Comparison of ENCODE assay signal across 11 cellular contexts in genomic region chr6:107741191-107741680, GRCh38.
DNase-seq lines count a peak whose midpoint lies in the region; ATAC-seq and TF ChIP-seq lines count a peak whose summit lies in the region.
"Had no signal": no experiment of that assay in that cellular context is flagged by ENCODE, and none has a peak within 500 bp of the region (broad histone marks: within the 10 kb centered on the region; RNA-seq: fewer than 3 reads in every experiment).

No MANE protein-coding gene starts in this region.

- H3K9ac ChIP-seq in OCI-LY1 (ENCODE audit: low read length) = peak overlapping the region; percentile 38; the same call in 1 of the 2 replicates
- H3K9ac ChIP-seq in endodermal cell (ENCODE audit: extremely low read depth, low read length, poor library complexity, severe bottlenecking) = no peak overlapping the region

- no peaks in the 10 kb centered on the region for H4K20me1 ChIP-seq in OCI-LY1 (ENCODE audit: insufficient read depth, low read length)

- no peaks in the 10 kb centered on the region for H3K9me2 ChIP-seq in OCI-LY1 (ENCODE audit: low read depth, low read length)

- H3K9me3 Mint-ChIP-seq in activated CD8-positive, alpha-beta memory T cell treated with anti-CD3 and anti-CD28 coated beads, Interleukin-2, amount 10 ng/mL, durations not matched to agents 7 days and 5 days (ENCODE audit: low read depth) = no peaks in the 10 kb centered on the region
- no peaks in the 10 kb centered on the region for H3K9me3 Mint-ChIP-seq in effector memory CD8-positive, alpha-beta T cell
- H3K9me3 Mint-ChIP-seq in stimulated activated naive CD8-positive, alpha-beta T cell treated with anti-CD3 and anti-CD28 coated beads, Interleukin-15, amount 100 ng/mL, for 72 hours = no peaks in the 10 kb centered on the region
- no peaks in the 10 kb centered on the region for H3K9me3 Mint-ChIP-seq in endodermal cell
- H3K9me3 Mint-ChIP-seq: nephron had no signal

- H3K27ac ChIP-seq in OCI-LY1 (ENCODE audit: low read depth, low read length, poor library complexity, severe bottlenecking) = no peak overlapping the region
- H3K27ac ChIP-seq in endodermal cell (ENCODE audit: low read depth, low read length) = no peak overlapping the region
- H3K27ac ChIP-seq: foreskin keratinocyte had no signal

- H3F3A ChIP-seq in OCI-LY1 (ENCODE audit: insufficient read depth, low read length) = no peaks in the 10 kb centered on the region

- no peaks in the 10 kb centered on the region for H3K36me3 ChIP-seq in OCI-LY1 (ENCODE audit: insufficient read depth, low read length)
- H3K36me3 ChIP-seq in endodermal cell (ENCODE audit: control insufficient read depth, insufficient read depth, low read length) = no peaks in the 10 kb centered on the region

- peak; percentile 25 for ATAC-seq in activated CD8-positive, alpha-beta memory T cell treated with anti-CD3 and anti-CD28 coated beads, Interleukin-2, amount 10 ng/mL, durations not matched to agents 7 days and 5 days
- ATAC-seq in effector memory CD8-positive, alpha-beta T cell (replicated peaks) = peak; percentile 5
- ATAC-seq in stimulated activated naive CD8-positive, alpha-beta T cell treated with anti-CD3 and anti-CD28 coated beads, Interleukin-15, amount 100 ng/mL, for 72 hours = peak; percentile 35
- ATAC-seq in GM21390 (IDR thresholded peaks at IDR 0.05; ENCODE audit: unreplicated experiment) (no peak), esophagus mucosa (no peak)
- ATAC-seq: foreskin keratinocyte had no signal

- H3K4me3 ChIP-seq in OCI-LY1 (ENCODE audit: low read depth, low read length, poor library complexity, severe bottlenecking) = peak overlapping the region; percentile 35
- no peak overlapping the region for H3K4me3 ChIP-seq in endodermal cell (ENCODE audit: low read length)

- no peaks in the 10 kb centered on the region for H3K27me3 Mint-ChIP-seq in activated CD8-positive, alpha-beta memory T cell treated with anti-CD3 and anti-CD28 coated beads, Interleukin-2, amount 10 ng/mL, durations not matched to agents 7 days and 5 days
- no peaks in the 10 kb centered on the region for H3K27me3 Mint-ChIP-seq in effector memory CD8-positive, alpha-beta T cell
- H3K27me3 Mint-ChIP-seq in stimulated activated naive CD8-positive, alpha-beta T cell treated with anti-CD3 and anti-CD28 coated beads, Interleukin-15, amount 100 ng/mL, for 72 hours = no peaks in the 10 kb centered on the region
- H3K27me3 Mint-ChIP-seq in endodermal cell (ENCODE audit: insufficient read depth) = peaks cover 47% of the 10 kb centered on the region

- no peaks in the 10 kb centered on the region for H3K79me2 ChIP-seq in OCI-LY1 (ENCODE audit: insufficient read depth, low read length)

- peaks cover 49% of the 10 kb centered on the region for H3K4me1 Mint-ChIP-seq in activated CD8-positive, alpha-beta memory T cell treated with anti-CD3 and anti-CD28 coated beads, Interleukin-2, amount 10 ng/mL, durations not matched to agents 7 days and 5 days
- peaks cover 57 to 59% of the 10 kb centered on the region in 2 donors for H3K4me1 Mint-ChIP-seq in effector memory CD8-positive, alpha-beta T cell (ENCODE audit: low read depth in 2 of 2)
- peaks cover 55% of the 10 kb centered on the region for H3K4me1 Mint-ChIP-seq in stimulated activated naive CD8-positive, alpha-beta T cell treated with anti-CD3 and anti-CD28 coated beads, Interleukin-15, amount 100 ng/mL, for 72 hours
- H3K4me1 Mint-ChIP-seq in endodermal cell = peaks cover 10% of the 10 kb centered on the region
- H3K4me1 Mint-ChIP-seq: nephron had no signal

- peak overlapping the region; percentile 51; the same call in 1 of the 2 replicates for H2AFZ ChIP-seq in OCI-LY1 (ENCODE audit: low read length)

- peak overlapping the region; percentile 63 for H3K4me2 ChIP-seq in OCI-LY1 (ENCODE audit: low read length)

- peak overlapping the region; percentile 90 for H3K27ac Mint-ChIP-seq in activated CD8-positive, alpha-beta memory T cell treated with anti-CD3 and anti-CD28 coated beads, Interleukin-2, amount 10 ng/mL, durations not matched to agents 7 days and 5 days
- peak overlapping the region; percentile 82 to 97 for H3K27ac Mint-ChIP-seq in effector memory CD8-positive, alpha-beta T cell
- H3K27ac Mint-ChIP-seq in stimulated activated naive CD8-positive, alpha-beta T cell treated with anti-CD3 and anti-CD28 coated beads, Interleukin-15, amount 100 ng/mL, for 72 hours = peak overlapping the region; percentile 83 to 99
- no peak overlapping the region for H3K27ac Mint-ChIP-seq in endodermal cell
- H3K27ac Mint-ChIP-seq: nephron had no signal

- H3K9me3 ChIP-seq in OCI-LY1 (ENCODE audit: low read length) = no peaks in the 10 kb centered on the region
- no peaks in the 10 kb centered on the region for H3K9me3 ChIP-seq in endodermal cell (ENCODE audit: control insufficient read depth, low read length)

- DNase-seq in activated CD8-positive, alpha-beta memory T cell treated with anti-CD3 and anti-CD28 coated beads, Interleukin-2, amount 10 ng/mL, durations not matched to agents 7 days and 5 days = no peak
- DNase-seq in activated CD8-positive, alpha-beta memory T cell treated with anti-CD3 and anti-CD28 coated beads for 24 hours = no peak
- DNase-seq in effector memory CD8-positive, alpha-beta T cell = no peak
- DNase-seq in stimulated activated naive CD8-positive, alpha-beta T cell treated with anti-CD3 and anti-CD28 coated beads, Interleukin-15, amount 100 ng/mL, for 72 hours = no peak
- DNase-seq in endodermal cell = no peak
- DNase-seq: foreskin keratinocyte, NCI-H226 had no signal

- 82 to 90% methylated on average over 2 to 3 of the region's 3 CpGs for WGBS in endodermal cell (ENCODE audit: insufficient coverage in 1 of 2, insufficient read length in 1 of 2), 2 experiments

- H3K4me1 ChIP-seq in OCI-LY1 (ENCODE audit: insufficient read depth, low read length, severe bottlenecking) (peaks cover 40% of the 10 kb centered on the region), endodermal cell (ENCODE audit: control insufficient read depth, insufficient read depth, low read length) (no peaks in the 10 kb centered on the region)
- H3K4me1 ChIP-seq: foreskin keratinocyte had no signal

- CTCF ChIA-PET in activated CD8-positive, alpha-beta memory T cell treated with anti-CD3 and anti-CD28 coated beads, Interleukin-2, amount 10 ng/mL, durations not matched to agents 7 days and 5 days (lab: Charles Lee) = interaction anchor here (0.9 to 3.4 kb wide), 9 partner anchors 10 to 126 kb away, joined by 3 to 20 read pairs (median 4); partner anchors contain the start of gene SCML4

- TF ChIP-seq CTCF in OCI-LY1 (IDR thresholded peaks at IDR 0.05; ENCODE audit: low read length) (no peak), endodermal cell (conservative IDR thresholded peaks at IDR 0.05) (no peak)

- H3K36me3 Mint-ChIP-seq in activated CD8-positive, alpha-beta memory T cell treated with anti-CD3 and anti-CD28 coated beads, Interleukin-2, amount 10 ng/mL, durations not matched to agents 7 days and 5 days = peaks cover 55% of the 10 kb centered on the region
- H3K36me3 Mint-ChIP-seq in effector memory CD8-positive, alpha-beta T cell (ENCODE audit: insufficient read depth) = peaks cover 23% of the 10 kb centered on the region
- no peaks in the 10 kb centered on the region for H3K36me3 Mint-ChIP-seq in endodermal cell (ENCODE audit: low read depth)

- H3K27me3 ChIP-seq in OCI-LY1 (ENCODE audit: insufficient read depth, low read length) = no peaks in the 10 kb centered on the region
- peaks cover 52% of the 10 kb centered on the region for H3K27me3 ChIP-seq in endodermal cell (ENCODE audit: control insufficient read depth, insufficient read depth, low read length, poor library complexity, severe bottlenecking)

- H3K4me3 Mint-ChIP-seq in activated CD8-positive, alpha-beta memory T cell treated with anti-CD3 and anti-CD28 coated beads, Interleukin-2, amount 10 ng/mL, durations not matched to agents 7 days and 5 days = peak overlapping the region; percentile 66
- H3K4me3 Mint-ChIP-seq in effector memory CD8-positive, alpha-beta T cell = peak overlapping the region; percentile 76 to 78
- H3K4me3 Mint-ChIP-seq in stimulated activated naive CD8-positive, alpha-beta T cell treated with anti-CD3 and anti-CD28 coated beads, Interleukin-15, amount 100 ng/mL, for 72 hours = peak overlapping the region; percentile 69 to 89
- no peak overlapping the region for H3K4me3 Mint-ChIP-seq in endodermal cell
- H3K4me3 Mint-ChIP-seq: nephron had no signal

Comparison
In these comparisons a context has a peak if more than half of its experiments do, and no peak if none do; other contexts are left out.
1. ATAC-seq: peak in activated CD8-positive, alpha-beta memory T cell treated with anti-CD3 and anti-CD28 coated beads, Interleukin-2, amount 10 ng/mL, durations not matched to agents 7 days and 5 days (single experiment), effector memory CD8-positive, alpha-beta T cell (single experiment) and stimulated activated naive CD8-positive, alpha-beta T cell treated with anti-CD3 and anti-CD28 coated beads, Interleukin-15, amount 100 ng/mL, for 72 hours (single experiment); none in GM21390 (single experiment) and esophagus mucosa (single experiment).